Comparison of ENCODE assay signal across 29 cellular contexts in genomic region chr10:54463644-54464043, GRCh38.
"Had no signal": no experiment of that assay in that cellular context is flagged by ENCODE, and none has a peak within 500 bp of the region (broad histone marks: within the 10 kb centered on the region; RNA-seq: fewer than 3 reads in every experiment).

No MANE protein-coding gene starts in this region.

- H3K27me3 Mint-ChIP-seq: naive thymus-derived CD8-positive, alpha-beta T cell; stimulated activated naive B cell treated with anti-CD40 and anti-IgM and Interleukin-4, amounts not matched to agents 10 μg/mL and 1 μg/mL and 100 μg/mL, for 72 hours had no signal

- DNase-seq: hypothalamus; immature natural killer cell; islet precursor cell; left lung; lower lobe of right lung; mammary epithelial cell; mesenchymal stem cell; naive thymus-derived CD8-positive, alpha-beta T cell; nucleus accumbens; pancreas; posterior cingulate gyrus; retina; right cardiac atrium; stimulated activated CD4-positive, alpha-beta T cell treated with anti-CD3 and anti-CD28 coated beads, Interleukin-12 subunit alpha, Interleukin-12 subunit beta, amount 100 ng/mL, for 4 hours; stimulated activated CD4-positive, alpha-beta T cell treated with anti-CD3 and anti-CD28 coated beads, Interleukin-15, amount 100 ng/mL, for 24 hours; stimulated activated CD4-positive, alpha-beta T cell treated with anti-CD3 and anti-CD28 coated beads, Interleukin-2, amount 100 ng/mL, for 24 hours; stimulated activated CD4-positive, alpha-beta T cell treated with anti-CD3 and anti-CD28 coated beads, Interleukin-4, amount 100 ng/mL, for 1 hour; stimulated activated naive B cell treated with anti-CD40 and anti-IgM and Interleukin-4, amounts not matched to agents 10 μg/mL and 1 μg/mL and 100 μg/mL, for 72 hours; stimulated activated naive CD8-positive, alpha-beta T cell treated with anti-CD3 and anti-CD28 coated beads, Interleukin-15, Interleukin-2, amounts not matched to agents 100 U/mL and 50 U/mL, for 24 hours; stomach; testis; thyroid gland; transverse colon; upper lobe of left lung had no signal

- H3K36me3 ChIP-seq: left lung, lower lobe of right lung, pancreas, prostate gland, stomach, thyroid gland, transverse colon, upper lobe of left lung, vagina had no signal

- H3K4me3 ChIP-seq: left lung, lower lobe of right lung, pancreas, prostate gland, skin epidermis, stomach, testis, thyroid gland, transverse colon, upper lobe of left lung, vagina had no signal

- H3K27ac Mint-ChIP-seq: immature natural killer cell; naive thymus-derived CD8-positive, alpha-beta T cell; nephron; stimulated activated naive B cell treated with anti-CD40 and anti-IgM and Interleukin-4, amounts not matched to agents 10 μg/mL and 1 μg/mL and 100 μg/mL, for 72 hours had no signal

- H3K27me3 ChIP-seq: left lung, pancreas, stomach, testis, thyroid gland, transverse colon, upper lobe of left lung, vagina had no signal

- ATAC-seq: left lung; lower lobe of right lung; naive thymus-derived CD8-positive, alpha-beta T cell; pancreas; right cardiac atrium; sciatic nerve; stimulated activated naive B cell treated with anti-CD40 and anti-IgM and Interleukin-4, amounts not matched to agents 10 μg/mL and 1 μg/mL and 100 μg/mL, for 72 hours; stimulated activated naive CD8-positive, alpha-beta T cell treated with anti-CD3 and anti-CD28 coated beads, Interleukin-15, Interleukin-2, amounts not matched to agents 100 U/mL and 50 U/mL, for 24 hours had no signal

- H3K9me3 Mint-ChIP-seq: nephron had no signal

- H3K27ac ChIP-seq: left lung, lower lobe of right lung, pancreas, prostate gland, skin epidermis, stomach, testis, thyroid gland, transverse colon, upper lobe of left lung, vagina had no signal

- H3K4me3 Mint-ChIP-seq: immature natural killer cell; naive thymus-derived CD8-positive, alpha-beta T cell; nephron; stimulated activated naive B cell treated with anti-CD40 and anti-IgM and Interleukin-4, amounts not matched to agents 10 μg/mL and 1 μg/mL and 100 μg/mL, for 72 hours had no signal

- H3K4me1 ChIP-seq: left lung, lower lobe of right lung, pancreas, prostate gland, stomach, testis, thyroid gland, transverse colon, upper lobe of left lung, vagina had no signal

- H3K4me1 Mint-ChIP-seq: immature natural killer cell; naive thymus-derived CD8-positive, alpha-beta T cell; nephron; stimulated activated naive B cell treated with anti-CD40 and anti-IgM and Interleukin-4, amounts not matched to agents 10 μg/mL and 1 μg/mL and 100 μg/mL, for 72 hours had no signal

- H3K9me3 ChIP-seq: left lung, lower lobe of right lung, pancreas, prostate gland, stomach, testis, thyroid gland, transverse colon, upper lobe of left lung, vagina had no signal

- H3K36me3 Mint-ChIP-seq: immature natural killer cell; naive thymus-derived CD8-positive, alpha-beta T cell; stimulated activated naive B cell treated with anti-CD40 and anti-IgM and Interleukin-4, amounts not matched to agents 10 μg/mL and 1 μg/mL and 100 μg/mL, for 72 hours had no signal
